ENCODE assay signal across 1 cellular context in the genomic region with DNA sequence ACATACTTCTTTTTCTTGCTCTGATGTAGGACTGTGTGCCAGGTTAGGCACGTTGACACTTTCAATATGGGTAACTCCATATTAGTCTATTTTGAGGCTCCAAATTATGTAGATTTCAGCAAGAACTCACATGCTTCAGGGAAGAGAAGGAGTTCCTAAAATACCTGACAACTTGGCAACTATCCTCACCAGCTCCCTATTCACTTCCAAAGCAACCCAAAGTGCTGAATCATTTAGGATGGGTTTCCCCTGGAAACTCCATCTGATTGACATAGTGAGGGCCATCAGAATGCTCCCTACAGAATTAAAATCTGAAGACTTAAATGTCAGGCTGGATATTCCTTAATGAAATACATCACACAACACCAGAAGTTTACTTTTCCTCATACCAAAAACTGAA.
TF ChIP-seq lines count a peak whose summit lies in the region.

No MANE protein-coding gene starts in this region.

TF ChIP-seq in GM23338, 12 proteins besides CTCF, POLR2A, EP300 and RAD21 (continued from another document):
- TF ChIP-seq, protein P1, sequence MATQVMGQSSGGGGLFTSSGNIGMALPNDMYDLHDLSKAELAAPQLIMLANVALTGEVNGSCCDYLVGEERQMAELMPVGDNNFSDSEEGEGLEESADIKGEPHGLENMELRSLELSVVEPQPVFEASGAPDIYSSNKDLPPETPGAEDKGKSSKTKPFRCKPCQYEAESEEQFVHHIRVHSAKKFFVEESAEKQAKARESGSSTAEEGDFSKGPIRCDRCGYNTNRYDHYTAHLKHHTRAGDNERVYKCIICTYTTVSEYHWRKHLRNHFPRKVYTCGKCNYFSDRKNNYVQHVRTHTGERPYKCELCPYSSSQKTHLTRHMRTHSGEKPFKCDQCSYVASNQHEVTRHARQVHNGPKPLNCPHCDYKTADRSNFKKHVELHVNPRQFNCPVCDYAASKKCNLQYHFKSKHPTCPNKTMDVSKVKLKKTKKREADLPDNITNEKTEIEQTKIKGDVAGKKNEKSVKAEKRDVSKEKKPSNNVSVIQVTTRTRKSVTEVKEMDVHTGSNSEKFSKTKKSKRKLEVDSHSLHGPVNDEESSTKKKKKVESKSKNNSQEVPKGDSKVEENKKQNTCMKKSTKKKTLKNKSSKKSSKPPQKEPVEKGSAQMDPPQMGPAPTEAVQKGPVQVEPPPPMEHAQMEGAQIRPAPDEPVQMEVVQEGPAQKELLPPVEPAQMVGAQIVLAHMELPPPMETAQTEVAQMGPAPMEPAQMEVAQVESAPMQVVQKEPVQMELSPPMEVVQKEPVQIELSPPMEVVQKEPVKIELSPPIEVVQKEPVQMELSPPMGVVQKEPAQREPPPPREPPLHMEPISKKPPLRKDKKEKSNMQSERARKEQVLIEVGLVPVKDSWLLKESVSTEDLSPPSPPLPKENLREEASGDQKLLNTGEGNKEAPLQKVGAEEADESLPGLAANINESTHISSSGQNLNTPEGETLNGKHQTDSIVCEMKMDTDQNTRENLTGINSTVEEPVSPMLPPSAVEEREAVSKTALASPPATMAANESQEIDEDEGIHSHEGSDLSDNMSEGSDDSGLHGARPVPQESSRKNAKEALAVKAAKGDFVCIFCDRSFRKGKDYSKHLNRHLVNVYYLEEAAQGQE (IDR thresholded peaks at IDR 0.05; ENCODE audit: unreplicated experiment): no peak
- TF ChIP-seq, protein P2, sequence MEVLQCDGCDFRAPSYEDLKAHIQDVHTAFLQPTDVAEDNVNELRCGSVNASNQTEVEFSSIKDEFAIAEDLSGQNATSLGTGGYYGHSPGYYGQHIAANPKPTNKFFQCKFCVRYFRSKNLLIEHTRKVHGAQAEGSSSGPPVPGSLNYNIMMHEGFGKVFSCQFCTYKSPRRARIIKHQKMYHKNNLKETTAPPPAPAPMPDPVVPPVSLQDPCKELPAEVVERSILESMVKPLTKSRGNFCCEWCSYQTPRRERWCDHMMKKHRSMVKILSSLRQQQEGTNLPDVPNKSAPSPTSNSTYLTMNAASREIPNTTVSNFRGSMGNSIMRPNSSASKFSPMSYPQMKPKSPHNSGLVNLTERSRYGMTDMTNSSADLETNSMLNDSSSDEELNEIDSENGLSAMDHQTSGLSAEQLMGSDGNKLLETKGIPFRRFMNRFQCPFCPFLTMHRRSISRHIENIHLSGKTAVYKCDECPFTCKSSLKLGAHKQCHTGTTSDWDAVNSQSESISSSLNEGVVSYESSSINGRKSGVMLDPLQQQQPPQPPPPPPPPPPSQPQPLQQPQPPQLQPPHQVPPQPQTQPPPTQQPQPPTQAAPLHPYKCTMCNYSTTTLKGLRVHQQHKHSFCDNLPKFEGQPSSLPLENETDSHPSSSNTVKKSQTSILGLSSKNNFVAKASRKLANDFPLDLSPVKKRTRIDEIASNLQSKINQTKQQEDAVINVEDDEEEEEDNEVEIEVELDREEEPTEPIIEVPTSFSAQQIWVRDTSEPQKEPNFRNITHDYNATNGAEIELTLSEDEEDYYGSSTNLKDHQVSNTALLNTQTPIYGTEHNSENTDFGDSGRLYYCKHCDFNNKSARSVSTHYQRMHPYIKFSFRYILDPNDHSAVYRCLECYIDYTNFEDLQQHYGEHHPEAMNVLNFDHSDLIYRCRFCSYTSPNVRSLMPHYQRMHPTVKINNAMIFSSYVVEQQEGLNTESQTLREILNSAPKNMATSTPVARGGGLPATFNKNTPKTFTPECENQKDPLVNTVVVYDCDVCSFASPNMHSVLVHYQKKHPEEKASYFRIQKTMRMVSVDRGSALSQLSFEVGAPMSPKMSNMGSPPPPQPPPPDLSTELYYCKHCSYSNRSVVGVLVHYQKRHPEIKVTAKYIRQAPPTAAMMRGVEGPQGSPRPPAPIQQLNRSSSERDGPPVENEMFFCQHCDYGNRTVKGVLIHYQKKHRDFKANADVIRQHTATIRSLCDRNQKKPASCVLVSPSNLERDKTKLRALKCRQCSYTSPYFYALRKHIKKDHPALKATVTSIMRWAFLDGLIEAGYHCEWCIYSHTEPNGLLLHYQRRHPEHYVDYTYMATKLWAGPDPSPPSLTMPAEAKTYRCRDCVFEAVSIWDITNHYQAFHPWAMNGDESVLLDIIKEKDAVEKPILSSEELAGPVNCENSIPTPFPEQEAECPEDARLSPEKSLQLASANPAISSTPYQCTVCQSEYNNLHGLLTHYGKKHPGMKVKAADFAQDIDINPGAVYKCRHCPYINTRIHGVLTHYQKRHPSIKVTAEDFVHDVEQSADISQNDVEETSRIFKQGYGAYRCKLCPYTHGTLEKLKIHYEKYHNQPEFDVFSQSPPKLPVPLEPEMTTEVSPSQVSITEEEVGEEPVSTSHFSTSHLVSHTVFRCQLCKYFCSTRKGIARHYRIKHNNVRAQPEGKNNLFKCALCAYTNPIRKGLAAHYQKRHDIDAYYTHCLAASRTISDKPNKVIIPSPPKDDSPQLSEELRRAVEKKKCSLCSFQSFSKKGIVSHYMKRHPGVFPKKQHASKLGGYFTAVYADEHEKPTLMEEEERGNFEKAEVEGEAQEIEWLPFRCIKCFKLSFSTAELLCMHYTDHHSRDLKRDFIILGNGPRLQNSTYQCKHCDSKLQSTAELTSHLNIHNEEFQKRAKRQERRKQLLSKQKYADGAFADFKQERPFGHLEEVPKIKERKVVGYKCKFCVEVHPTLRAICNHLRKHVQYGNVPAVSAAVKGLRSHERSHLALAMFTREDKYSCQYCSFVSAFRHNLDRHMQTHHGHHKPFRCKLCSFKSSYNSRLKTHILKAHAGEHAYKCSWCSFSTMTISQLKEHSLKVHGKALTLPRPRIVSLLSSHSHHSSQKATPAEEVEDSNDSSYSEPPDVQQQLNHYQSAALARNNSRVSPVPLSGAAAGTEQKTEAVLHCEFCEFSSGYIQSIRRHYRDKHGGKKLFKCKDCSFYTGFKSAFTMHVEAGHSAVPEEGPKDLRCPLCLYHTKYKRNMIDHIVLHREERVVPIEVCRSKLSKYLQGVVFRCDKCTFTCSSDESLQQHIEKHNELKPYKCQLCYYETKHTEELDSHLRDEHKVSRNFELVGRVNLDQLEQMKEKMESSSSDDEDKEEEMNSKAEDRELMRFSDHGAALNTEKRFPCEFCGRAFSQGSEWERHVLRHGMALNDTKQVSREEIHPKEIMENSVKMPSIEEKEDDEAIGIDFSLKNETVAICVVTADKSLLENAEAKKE (CRISPR knock-in tag; IDR thresholded peaks at IDR 0.05): no peak
- TF ChIP-seq, protein P3, sequence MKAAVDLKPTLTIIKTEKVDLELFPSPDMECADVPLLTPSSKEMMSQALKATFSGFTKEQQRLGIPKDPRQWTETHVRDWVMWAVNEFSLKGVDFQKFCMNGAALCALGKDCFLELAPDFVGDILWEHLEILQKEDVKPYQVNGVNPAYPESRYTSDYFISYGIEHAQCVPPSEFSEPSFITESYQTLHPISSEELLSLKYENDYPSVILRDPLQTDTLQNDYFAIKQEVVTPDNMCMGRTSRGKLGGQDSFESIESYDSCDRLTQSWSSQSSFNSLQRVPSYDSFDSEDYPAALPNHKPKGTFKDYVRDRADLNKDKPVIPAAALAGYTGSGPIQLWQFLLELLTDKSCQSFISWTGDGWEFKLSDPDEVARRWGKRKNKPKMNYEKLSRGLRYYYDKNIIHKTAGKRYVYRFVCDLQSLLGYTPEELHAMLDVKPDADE (IDR thresholded peaks at IDR 0.05): no peak
- TF ChIP-seq CREB1 (CRISPR knock-in tag; IDR thresholded peaks at IDR 0.05; ENCODE audit: low read depth) (no peak), ZNF331 (CRISPR knock-in tag; IDR thresholded peaks at IDR 0.05; ENCODE audit: low read depth) (no peak), EZH2phosphoT487 (IDR thresholded peaks at IDR 0.05; ENCODE audit: unreplicated experiment) (no peak), ZNF114 (CRISPR knock-in tag; IDR thresholded peaks at IDR 0.05) (no peak), EZH2 (IDR thresholded peaks at IDR 0.05; ENCODE audit: low read depth, unreplicated experiment) (no peak), POLR2AphosphoS5 (IDR thresholded peaks at IDR 0.05; ENCODE audit: low read depth) (no peak)
